10 cellular contexts compared by ENCODE assay signal in genomic region chr6:109308018-109308492, GRCh38.
DNase-seq lines count a peak whose midpoint lies in the region; ATAC-seq, FAIRE-seq and TF ChIP-seq lines count a peak whose summit lies in the region.
"Had no signal": no experiment of that assay in that cellular context is flagged by ENCODE, and none has a peak within 500 bp of the region (broad histone marks: within the 10 kb centered on the region; RNA-seq: fewer than 3 reads in every experiment).

No MANE protein-coding gene starts in this region.

- no peaks in the 10 kb centered on the region for H3K36me3 Mint-ChIP-seq in endothelial cell (ENCODE audit: low read depth, unreplicated experiment)

- no peak overlapping the region for H3K27ac Mint-ChIP-seq in endothelial cell (ENCODE audit: unreplicated experiment)
- H3K27ac Mint-ChIP-seq: nephron had no signal

- H3K4me1 Mint-ChIP-seq in endothelial cell (ENCODE audit: unreplicated experiment): peaks cover 20% of the 10 kb centered on the region

- H3K4me3 Mint-ChIP-seq in endothelial cell (ENCODE audit: unreplicated experiment): no peak overlapping the region
- H3K4me3 Mint-ChIP-seq: nephron had no signal

- ATAC-seq in GM19023 (IDR thresholded peaks at IDR 0.05; ENCODE audit: unreplicated experiment) (no peak), GM18867 (IDR thresholded peaks at IDR 0.05; ENCODE audit: unreplicated experiment) (no peak)

- no peak for TF ChIP-seq CTCF in fibroblast of the aortic adventitia (IDR thresholded peaks at IDR 0.05; ENCODE audit: insufficient read depth, low read length)
- no peak for TF ChIP-seq CTCF in endothelial cell (IDR thresholded peaks at IDR 0.05; ENCODE audit: unreplicated experiment)

- no peaks in the 10 kb centered on the region for H3K27me3 Mint-ChIP-seq in endothelial cell (ENCODE audit: unreplicated experiment)

- FAIRE-seq in RCC 7860 (lab: Jason Lieb, UNC): peak; percentile 75

- H3K9me3 Mint-ChIP-seq in endothelial cell (ENCODE audit: unreplicated experiment): no peaks in the 10 kb centered on the region
- H3K9me3 Mint-ChIP-seq: nephron had no signal

- no peak overlapping the region for H3K4me3 ChIP-seq in fibroblast of the aortic adventitia (ENCODE audit: low read depth, low read length)

- DNase-seq in GDM1 (lab: John Stamatoyannopoulos, UW) (peak; percentile 38), RCC 7860 (ENCODE audit: low spot score) (peak; percentile 87), fibroblast of the aortic adventitia (ENCODE audit: low read depth) (peak; percentile 94), COLO668 (lab: John Stamatoyannopoulos, UW; ENCODE audit: unreplicated experiment) (no peak), endothelial cell (ENCODE audit: low spot score) (no peak)
- peak; percentile 42 to 61 for DNase-seq in stimulated activated CD4-positive, alpha-beta T cell treated with anti-CD3 and anti-CD28 coated beads, Interleukin-15, amount 100 ng/mL, for 48 hours (ENCODE audit: low read depth in 2 of 2)
- DNase-seq: NCI-H1436 treated with DMSO at 0.1 percent for 48 hours had no signal

Comparison
In these comparisons a context has a peak if more than half of its experiments do, and no peak if none do; other contexts are left out.
1. DNase-seq: peak in GDM1 (single experiment), RCC 7860 (single experiment), fibroblast of the aortic adventitia (single experiment) and stimulated activated CD4-positive, alpha-beta T cell treated with anti-CD3 and anti-CD28 coated beads, Interleukin-15, amount 100 ng/mL, for 48 hours (2 of 2); none in COLO668 (single experiment) and endothelial cell (single experiment).